In genomic region chr2:9675369-9676351, GRCh38 we compare ENCODE assay signal across 9 cellular contexts. TPM values are rescaled to one million over a fixed set of nuclear protein-coding genes. Genes with fewer than 3 reads are reported as not detected.
DNase-seq lines count a peak whose midpoint lies in the region; ATAC-seq and TF ChIP-seq lines count a peak whose summit lies in the region.
"Had no signal": no experiment of that assay in that cellular context is flagged by ENCODE, and none has a peak within 500 bp of the region (broad histone marks: within the 10 kb centered on the region; RNA-seq: fewer than 3 reads in every experiment).

No MANE protein-coding gene starts in this region.

- H3K4me3 Mint-ChIP-seq in activated CD8-positive, alpha-beta T cell treated with anti-CD3 and anti-CD28 coated beads, Interleukin-2, amount 10 ng/mL, durations not matched to agents 7 days and 5 days = no peak overlapping the region
- no peak overlapping the region for H3K4me3 Mint-ChIP-seq in activated CD4-positive, alpha-beta memory T cell treated with anti-CD3 and anti-CD28 coated beads, Interleukin-2, amount 10 ng/mL, durations not matched to agents 7 days and 5 days

- H3K9me3 Mint-ChIP-seq in activated CD8-positive, alpha-beta T cell treated with anti-CD3 and anti-CD28 coated beads, Interleukin-2, amount 10 ng/mL, durations not matched to agents 7 days and 5 days (ENCODE audit: insufficient read depth) = peaks cover 5% of the 10 kb centered on the region
- H3K9me3 Mint-ChIP-seq in activated CD4-positive, alpha-beta memory T cell treated with anti-CD3 and anti-CD28 coated beads, Interleukin-2, amount 10 ng/mL, durations not matched to agents 7 days and 5 days = peaks cover 5% of the 10 kb centered on the region

- peaks cover 4% of the 10 kb centered on the region for H3K36me3 Mint-ChIP-seq in activated CD8-positive, alpha-beta T cell treated with anti-CD3 and anti-CD28 coated beads, Interleukin-2, amount 10 ng/mL, durations not matched to agents 7 days and 5 days (ENCODE audit: low read depth)
- peaks cover 7% of the 10 kb centered on the region for H3K36me3 Mint-ChIP-seq in activated CD4-positive, alpha-beta memory T cell treated with anti-CD3 and anti-CD28 coated beads, Interleukin-2, amount 10 ng/mL, durations not matched to agents 7 days and 5 days (ENCODE audit: low read depth)

- peak overlapping the region in 1 of 4 donors; percentile 36 for H3K4me3 ChIP-seq in esophagus muscularis mucosa
- H3K4me3 ChIP-seq in psoas muscle = no peak overlapping the region

- POLR2A ChIA-PET in activated CD8-positive, alpha-beta T cell treated with anti-CD3 and anti-CD28 coated beads, Interleukin-2, amount 10 ng/mL, durations not matched to agents 7 days and 5 days (lab: Charles Lee) = no interaction called here
- POLR2A ChIA-PET in activated CD4-positive, alpha-beta memory T cell treated with anti-CD3 and anti-CD28 coated beads, Interleukin-2, amount 10 ng/mL, durations not matched to agents 7 days and 5 days (lab: Charles Lee) = interaction anchor here (0.8 kb wide), 1 partner anchor 89 kb away, joined by 3 read pairs; no protein-coding TSS in a partner anchor

- CTCF ChIA-PET in activated CD8-positive, alpha-beta T cell treated with anti-CD3 and anti-CD28 coated beads, Interleukin-2, amount 10 ng/mL, durations not matched to agents 7 days and 5 days (lab: Charles Lee) = no interaction called here
- CTCF ChIA-PET in activated CD4-positive, alpha-beta memory T cell treated with anti-CD3 and anti-CD28 coated beads, Interleukin-2, amount 10 ng/mL, durations not matched to agents 7 days and 5 days (lab: Charles Lee) = interaction anchor here (0.6 to 0.9 kb wide), 2 partner anchors 27 to 45 kb away, joined by 3 read pairs; partner anchors contain the start of gene YWHAQ

- no peak for TF ChIP-seq CTCF in esophagus muscularis mucosa (IDR thresholded peaks at IDR 0.05)
- TF ChIP-seq CTCF in psoas muscle (IDR thresholded peaks at IDR 0.05) = no peak

- H3K4me1 Mint-ChIP-seq in activated CD8-positive, alpha-beta T cell treated with anti-CD3 and anti-CD28 coated beads, Interleukin-2, amount 10 ng/mL, durations not matched to agents 7 days and 5 days (ENCODE audit: low read depth) = peaks cover 7% of the 10 kb centered on the region
- H3K4me1 Mint-ChIP-seq in activated CD4-positive, alpha-beta memory T cell treated with anti-CD3 and anti-CD28 coated beads, Interleukin-2, amount 10 ng/mL, durations not matched to agents 7 days and 5 days = peaks cover 12% of the 10 kb centered on the region

- H3K27me3 Mint-ChIP-seq in activated CD8-positive, alpha-beta T cell treated with anti-CD3 and anti-CD28 coated beads, Interleukin-2, amount 10 ng/mL, durations not matched to agents 7 days and 5 days (ENCODE audit: low read depth) = peaks cover 15% of the 10 kb centered on the region
- H3K27me3 Mint-ChIP-seq in activated CD4-positive, alpha-beta memory T cell treated with anti-CD3 and anti-CD28 coated beads, Interleukin-2, amount 10 ng/mL, durations not matched to agents 7 days and 5 days = no peaks in the 10 kb centered on the region

- H3K9me3 ChIP-seq in esophagus muscularis mucosa (no peaks in the 10 kb centered on the region), psoas muscle (no peaks in the 10 kb centered on the region)

- H3K27ac ChIP-seq in esophagus muscularis mucosa (replicated peaks in 1 of 4) = peak overlapping the region in 3 of 4 donors; percentile 15 to 28 (median 19)
- H3K27ac ChIP-seq in psoas muscle = no peak overlapping the region

- H3K4me1 ChIP-seq in esophagus muscularis mucosa (peaks cover 0 to 12% (median 11%) of the 10 kb centered on the region in 4 donors), psoas muscle (no peaks in the 10 kb centered on the region)

- no peak overlapping the region for H3K27ac Mint-ChIP-seq in activated CD8-positive, alpha-beta T cell treated with anti-CD3 and anti-CD28 coated beads, Interleukin-2, amount 10 ng/mL, durations not matched to agents 7 days and 5 days
- no peak overlapping the region for H3K27ac Mint-ChIP-seq in activated CD4-positive, alpha-beta memory T cell treated with anti-CD3 and anti-CD28 coated beads, Interleukin-2, amount 10 ng/mL, durations not matched to agents 7 days and 5 days

- DNase-seq in GOT3 (lab: John Stamatoyannopoulos, UW) (peak; percentile 31), RKO (ENCODE audit: low spot score) (peak; percentile 74), esophagus muscularis mucosa (ENCODE audit: extremely low spot score) (no peak), psoas muscle (peak in 1 of 2 donors; percentile 30), SKM-1 treated with dmso at 0.1 percent for 144 hours (lab: John Stamatoyannopoulos, UW; ENCODE audit: unreplicated experiment) (no peak)
- DNase-seq in activated CD8-positive, alpha-beta T cell treated with anti-CD3 and anti-CD28 coated beads, Interleukin-2, amount 10 ng/mL, durations not matched to agents 7 days and 5 days = no peak
- DNase-seq in activated CD4-positive, alpha-beta memory T cell treated with anti-CD3 and anti-CD28 coated beads, Interleukin-2, amount 10 ng/mL, durations not matched to agents 7 days and 5 days = no peak
- DNase-seq: stimulated activated CD4-positive, alpha-beta T cell treated with anti-CD3 and anti-CD28 coated beads, Interleukin-2, amount 100 ng/mL, for 48 hours had no signal

- no peak for TF ChIP-seq EP300 in esophagus muscularis mucosa (IDR thresholded peaks at IDR 0.05)

- ATAC-seq in psoas muscle = peak; percentile 35 to 57 (median 53)
- no peak for ATAC-seq in activated CD8-positive, alpha-beta T cell treated with anti-CD3 and anti-CD28 coated beads, Interleukin-2, amount 10 ng/mL, durations not matched to agents 7 days and 5 days
- ATAC-seq in GM18870 (IDR thresholded peaks at IDR 0.05; ENCODE audit: unreplicated experiment) = no peak

- 41% methylated on average over 13 of the region's 14 CpGs for WGBS in esophagus muscularis mucosa
- WGBS in psoas muscle, 3 donors = 51 to 59% (median 53%) methylated on average over 14 of the region's 14 CpGs

- no peaks in the 10 kb centered on the region for H3K36me3 ChIP-seq in esophagus muscularis mucosa
- H3K36me3 ChIP-seq in psoas muscle (ENCODE audit: insufficient read depth in 1 of 2, low read depth in 1 of 2) = no peaks in the 10 kb centered on the region

- H3K27me3 ChIP-seq in esophagus muscularis mucosa (no peaks in the 10 kb centered on the region), psoas muscle (ENCODE audit: insufficient read depth in 3 of 3, low read length in 2 of 3) (no peaks in the 10 kb centered on the region)

- intact Hi-C loops in esophagus muscularis mucosa (cut with DNase I) = no loop called here
- intact Hi-C loops in psoas muscle (cut with DNase I) = no loop called here

- TF ChIP-seq POLR2A in esophagus muscularis mucosa (IDR thresholded peaks at IDR 0.05; ENCODE audit: low read depth) = no peak

RNA-seq across cellular contexts. Expression of gene YWHAQ, which starts 44.9 kb away (rescaled TPM):
- total RNA-seq in esophagus muscularis mucosa (100 to 1,000 TPM; 223 to 239 (median 230) TPM), psoas muscle (10 to 100 TPM; 53.5 to 65.9 (median 59.1) TPM)
- 10 to 100 TPM; 41.5 to 74.7 (median 57.3) TPM for polyA plus RNA-seq in psoas muscle
- total RNA-seq in activated CD8-positive, alpha-beta T cell treated with anti-CD3 and anti-CD28 coated beads, Interleukin-2, amount 10 ng/mL, durations not matched to agents 7 days and 5 days = 100 to 1,000 TPM; 292 to 315 TPM
- 100 to 1,000 TPM; 335 to 351 TPM for total RNA-seq in activated CD4-positive, alpha-beta memory T cell treated with anti-CD3 and anti-CD28 coated beads, Interleukin-2, amount 10 ng/mL, durations not matched to agents 7 days and 5 days

Comparison
In these comparisons a context has a peak if more than half of its experiments do, and no peak if none do; other contexts are left out.
1. DNase-seq: peak in GOT3 (single experiment) and RKO (single experiment); none in esophagus muscularis mucosa (single experiment), SKM-1 treated with dmso at 0.1 percent for 144 hours (single experiment), activated CD8-positive, alpha-beta T cell treated with anti-CD3 and anti-CD28 coated beads, Interleukin-2, amount 10 ng/mL, durations not matched to agents 7 days and 5 days (single experiment) and activated CD4-positive, alpha-beta memory T cell treated with anti-CD3 and anti-CD28 coated beads, Interleukin-2, amount 10 ng/mL, durations not matched to agents 7 days and 5 days (single experiment).
2. ATAC-seq: peak in psoas muscle (4 of 4); none in activated CD8-positive, alpha-beta T cell treated with anti-CD3 and anti-CD28 coated beads, Interleukin-2, amount 10 ng/mL, durations not matched to agents 7 days and 5 days (single experiment) and GM18870 (single experiment).